ENCODE assay signal across 8 cellular contexts in the genomic region with DNA sequence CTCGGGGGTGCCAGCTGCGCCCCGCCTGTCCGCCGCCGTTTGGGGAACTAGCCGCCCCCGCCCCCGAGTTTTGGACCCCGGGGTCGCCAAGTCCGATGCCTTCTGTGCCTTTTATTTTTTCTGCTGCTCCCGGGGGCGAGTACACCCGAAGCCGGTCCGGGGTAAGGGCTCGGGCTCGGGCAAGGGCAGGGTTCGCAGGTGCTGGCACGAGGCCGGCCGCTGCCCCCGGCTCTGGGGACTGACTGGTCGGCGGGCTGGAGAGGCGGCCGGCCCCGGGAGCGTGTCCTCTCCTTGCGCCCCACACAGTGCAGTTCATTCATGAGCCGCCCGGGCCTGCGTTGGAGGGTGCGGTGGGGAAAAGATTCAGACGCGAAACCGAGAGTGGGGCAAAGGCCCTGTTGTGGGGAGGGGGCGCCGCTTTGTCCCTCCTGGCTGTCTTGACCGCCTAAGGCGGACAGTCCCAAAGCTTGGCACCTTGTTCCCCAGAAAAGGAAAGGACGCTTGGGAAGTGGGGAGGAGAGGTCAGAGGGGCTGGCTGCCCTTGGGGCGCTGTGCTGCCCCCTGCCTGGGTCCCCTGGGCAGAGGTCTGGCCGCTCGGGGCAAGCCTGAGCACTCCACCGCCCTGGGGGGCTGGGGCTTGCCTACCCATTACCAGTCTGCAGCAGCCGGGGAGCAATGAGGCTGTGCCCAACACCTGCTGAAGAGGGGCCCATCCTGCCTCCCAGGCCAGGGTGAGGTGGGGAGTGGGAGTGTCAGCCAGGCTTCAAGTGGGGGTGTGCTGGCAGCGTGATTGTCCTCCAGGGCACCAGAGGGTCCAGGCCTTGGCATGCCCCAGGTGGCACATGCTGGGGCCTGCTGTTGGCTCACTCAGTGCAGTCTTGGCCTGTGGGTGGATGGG. TPM values are rescaled to one million over a fixed set of nuclear protein-coding genes. Genes with fewer than 3 reads are reported as not detected.
DNase-seq lines count a peak whose midpoint lies in the region; ATAC-seq, FAIRE-seq and TF ChIP-seq lines count a peak whose summit lies in the region.

No MANE protein-coding gene starts in this region.

- intact Hi-C loops in kidney (cut with DNase I): no loop called here

- H3K36me3 ChIP-seq in BE2C: peaks cover 4% of the 10 kb centered on the region
- H3K36me3 ChIP-seq in Peyer's patch: no peaks in the 10 kb centered on the region
- no peaks in the 10 kb centered on the region for H3K36me3 ChIP-seq in kidney (ENCODE audit: control insufficient read depth in 1 of 2, insufficient read depth in 2 of 2, low read length in 2 of 2)

- H3K4me3 ChIP-seq in BE2C (ENCODE audit: low read depth, low read length) (peak overlapping the region; percentile 65), Peyer's patch (peak overlapping the region; percentile 59 to 98 (median 84)), cardiac fibroblast (replicated peaks in 1 of 2; ENCODE audit: low read depth in 2 of 2, low read length in 2 of 2) (peak overlapping the region; percentile 85 to 86), kidney (ENCODE audit: low read length in 2 of 2) (peak overlapping the region; percentile 55 to 65)

- no peaks in the 10 kb centered on the region for H3K9me3 ChIP-seq in BE2C
- no peaks in the 10 kb centered on the region for H3K9me3 ChIP-seq in Peyer's patch
- H3K9me3 ChIP-seq in kidney (ENCODE audit: control insufficient read depth in 1 of 2, low read length in 2 of 2): no peaks in the 10 kb centered on the region

- no peak for FAIRE-seq in kidney (lab: Jason Lieb, UNC)

- H3K4me1 ChIP-seq in BE2C (peaks cover 10% of the 10 kb centered on the region; the same call in 1 of the 2 replicates), Peyer's patch (peaks cover 5 to 59% (median 11%) of the 10 kb centered on the region in 4 donors), kidney (ENCODE audit: control insufficient read depth in 1 of 2, insufficient read depth in 1 of 2, low read depth in 1 of 2, low read length in 2 of 2) (peaks cover 14 to 15% of the 10 kb centered on the region in 2 donors)

- peak; percentile 5 for ATAC-seq in GM19035 (IDR thresholded peaks at IDR 0.05; ENCODE audit: unreplicated experiment)

- DNase-seq in BE2C: peak; percentile 64
- DNase-seq in Peyer's patch: peak; percentile 31 to 64 (median 58)
- peak; percentile 26 to 35 for DNase-seq in cardiac fibroblast (ENCODE audit: low read depth in 2 of 2)
- DNase-seq in kidney: peak; percentile 84
- peak; percentile 7 to 10 for DNase-seq in stimulated activated CD4-positive, alpha-beta T cell treated with anti-CD3 and anti-CD28 coated beads, Interleukin-2, amount 100 ng/mL, for 48 hours
- no peak for DNase-seq in SIG-M5 treated with dmso at 0.1 percent for 504 hours (lab: John Stamatoyannopoulos, UW; ENCODE audit: unreplicated experiment)
- no peak for DNase-seq in UCSD-AML1 (lab: John Stamatoyannopoulos, UW; ENCODE audit: unreplicated experiment)

- TF ChIP-seq CTCF in BE2C (IDR thresholded peaks at IDR 0.05; ENCODE audit: low read depth, low read length) (no peak), Peyer's patch (IDR thresholded peaks at IDR 0.05) (peak in 3 of 6 experiments; percentile 14 to 38 (median 35)), cardiac fibroblast (IDR thresholded peaks at IDR 0.05; ENCODE audit: low read depth, low read length) (peak; percentile 9), kidney (IDR thresholded peaks at IDR 0.05; ENCODE audit: borderline replicate concordance, extremely low read depth, insufficient read depth) (no peak)

- H3K27ac ChIP-seq in Peyer's patch: peak overlapping the region; percentile 89 to 95 (median 92)
- H3K27ac ChIP-seq in kidney (ENCODE audit: low read depth in 2 of 2, low read length in 2 of 2): no peak overlapping the region

- no peaks in the 10 kb centered on the region for H3K27me3 ChIP-seq in BE2C
- H3K27me3 ChIP-seq in Peyer's patch: no peaks in the 10 kb centered on the region

- peak overlapping the region; percentile 51 to 66 for H3K9ac ChIP-seq in kidney (ENCODE audit: low read length in 2 of 2)

- TF ChIP-seq POLR2A in Peyer's patch (IDR thresholded peaks at IDR 0.05): no peak

RNA-seq across cellular contexts. Expression of a gene that starts 0.9 kb away (rescaled TPM):
- polyA plus RNA-seq in BE2C (2012; ENCODE audit: insufficient read depth, insufficient read length, low read depth): 46.5 TPM
- total RNA-seq in Peyer's patch (10 to 100 TPM; 56.9 to 92.1 (median 81.9) TPM), kidney (27.3 TPM)
- polyA plus RNA-seq in kidney (ENCODE audit: insufficient read depth, low read depth, low replicate concordance): 18.2 TPM

RNA-seq across cellular contexts. Expression of a gene that starts 1.0 kb away (rescaled TPM):
- 190 TPM for polyA plus RNA-seq in BE2C (2012; ENCODE audit: insufficient read depth, insufficient read length, low read depth)
- total RNA-seq in Peyer's patch (10 to 100 TPM; 35.5 to 51.1 (median 42.6) TPM), kidney (27.9 TPM)
- 71.5 TPM for polyA plus RNA-seq in kidney (ENCODE audit: insufficient read depth, low read depth, low replicate concordance)

RNA-seq across cellular contexts. Expression of a gene that starts 30.4 kb away (rescaled TPM):
- polyA plus RNA-seq in BE2C (2012; ENCODE audit: insufficient read depth, insufficient read length, low read depth): not detected
- 10 to 100 TPM in 1 of 4 donors, 1 to 10 TPM in 1, under 1 TPM in 1, not detected in 1; 0.67 to 16.5 (median 4.9) TPM for total RNA-seq in Peyer's patch
- total RNA-seq in kidney: 2.3 TPM
- 0.39 TPM for polyA plus RNA-seq in kidney (ENCODE audit: insufficient read depth, low read depth, low replicate concordance)

Comparison
In these comparisons a context has a peak if more than half of its experiments do, and no peak if none do; other contexts are left out.
1. DNase-seq: peak in BE2C (single experiment), Peyer's patch (3 of 3), cardiac fibroblast (2 of 2), kidney (single experiment) and stimulated activated CD4-positive, alpha-beta T cell treated with anti-CD3 and anti-CD28 coated beads, Interleukin-2, amount 100 ng/mL, for 48 hours (2 of 2); none in SIG-M5 treated with dmso at 0.1 percent for 504 hours (single experiment) and UCSD-AML1 (single experiment).
2. H3K27ac ChIP-seq: peak in Peyer's patch (4 of 4); none in kidney (0 of 2).
3. Peak in every context shown above with its lines, with median percentiles within 50 percentile points of each other: H3K4me3 ChIP-seq.